In the genomic region with DNA sequence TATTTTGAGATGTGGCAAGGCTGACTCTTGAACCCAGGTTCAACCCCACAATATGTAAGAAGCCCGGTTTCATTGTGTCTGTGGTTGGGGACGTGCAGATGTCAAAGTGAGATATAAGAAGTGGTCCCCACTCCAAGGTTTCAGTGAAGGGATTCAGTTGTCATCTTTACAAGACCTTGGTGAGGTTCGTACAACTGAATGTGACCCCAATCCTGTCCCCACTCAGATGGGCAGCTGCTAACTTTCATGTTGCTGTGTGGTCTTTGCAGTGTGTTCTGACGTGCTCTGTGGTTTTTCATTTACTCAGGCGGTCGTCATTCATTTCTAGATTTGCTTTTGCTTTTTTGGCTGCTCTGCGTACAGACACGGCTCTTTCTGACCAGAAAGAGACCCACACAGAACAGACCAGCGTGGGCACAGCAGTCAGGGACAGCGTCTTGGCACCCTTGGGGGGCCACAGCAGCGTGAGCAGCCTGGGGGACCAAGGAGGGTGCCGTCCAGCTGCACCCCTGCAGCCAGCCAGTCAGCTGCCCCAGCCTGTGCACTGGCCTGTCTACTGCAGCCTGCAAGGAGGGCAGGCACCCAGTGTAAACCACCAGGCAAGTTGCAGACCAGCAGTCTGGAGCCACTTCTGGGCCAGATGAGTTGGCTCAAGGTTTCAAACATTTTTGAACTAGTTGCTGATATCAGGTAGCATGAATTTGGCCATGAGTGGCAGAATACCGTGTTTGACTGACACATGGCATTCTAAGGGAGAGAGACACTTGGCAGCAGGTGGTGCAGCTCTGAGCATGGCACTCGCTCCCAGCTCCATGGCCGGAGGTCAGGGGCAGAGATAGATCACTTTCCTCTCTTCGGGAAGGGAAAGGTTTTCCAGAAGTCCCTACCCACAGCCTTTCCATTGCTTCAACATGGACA, we compare ENCODE assay signal across 9 cellular contexts. TPM values are rescaled to one million over a fixed set of nuclear protein-coding genes. Genes with fewer than 3 reads are reported as not detected.
DNase-seq lines count a peak whose midpoint lies in the region; ATAC-seq and TF ChIP-seq lines count a peak whose summit lies in the region.
"Had no signal": no experiment of that assay in that cellular context is flagged by ENCODE, and none has a peak within 500 bp of the region (broad histone marks: within the 10 kb centered on the region; RNA-seq: fewer than 3 reads in every experiment).

No MANE protein-coding gene starts in this region.

- H3K4me1 ChIP-seq in OCI-LY7 (ENCODE audit: insufficient read depth, low read length, poor library complexity, severe bottlenecking) = peaks cover 44% of the 10 kb centered on the region

- no peaks in the 10 kb centered on the region for H4K20me1 ChIP-seq in OCI-LY7 (ENCODE audit: insufficient read depth, low read length)

- H3K4me2 ChIP-seq in OCI-LY7 (ENCODE audit: low read length) = no peak overlapping the region

- peak; percentile 55 for ATAC-seq in GM18909 (IDR thresholded peaks at IDR 0.05; ENCODE audit: poor library complexity, unreplicated experiment)
- peak; percentile 43 for ATAC-seq in HG02571 (IDR thresholded peaks at IDR 0.05; ENCODE audit: unreplicated experiment)
- ATAC-seq in HG03558 (IDR thresholded peaks at IDR 0.05; ENCODE audit: extremely low read depth, unreplicated experiment) = peak; percentile 46

- DNase-seq in posterior vena cava (ENCODE audit: low spot score) = peak; percentile 72
- DNase-seq in DMS 273 treated with DMSO at 0.1 percent for 48 hours (lab: John Stamatoyannopoulos, UW) = no peak
- no peak for DNase-seq in OCI-LY7 (ENCODE audit: low spot score)
- DNase-seq in AG08395 (ENCODE audit: low spot score) = no peak
- no peak for DNase-seq in NOMO-1 treated with DMSO at 0.1 percent for 48 hours (lab: John Stamatoyannopoulos, UW; ENCODE audit: unreplicated experiment)
- DNase-seq: stimulated activated naive CD4-positive, alpha-beta T cell treated with Interleukin-2 at 50 U/mL for 16 hours had no signal

- H3K79me2 ChIP-seq in OCI-LY7 (ENCODE audit: insufficient read depth, low read depth, low read length) = no peaks in the 10 kb centered on the region

- no TSS peak for BruUV-seq in OCI-LY7 (replicated peaks; lab: Mats Ljungman, UMichigan)

- no peak overlapping the region for H2AFZ ChIP-seq in OCI-LY7 (ENCODE audit: low read length)

- H3K27ac ChIP-seq in OCI-LY7 (ENCODE audit: low read depth, low read length, poor library complexity, severe bottlenecking) = no peak overlapping the region

- no peak for TF ChIP-seq CTCF in OCI-LY7 (conservative IDR thresholded peaks at IDR 0.05; ENCODE audit: low read length)

- H3K4me3 ChIP-seq in OCI-LY7 (ENCODE audit: low read depth, low read length, poor library complexity, severe bottlenecking) = no peak overlapping the region

- no peaks in the 10 kb centered on the region for H3K9me3 ChIP-seq in OCI-LY7 (ENCODE audit: low read length)

- no peaks in the 10 kb centered on the region for H3K9me2 ChIP-seq in OCI-LY7 (ENCODE audit: insufficient read depth, low read length)

- H3K36me3 ChIP-seq in OCI-LY7 (ENCODE audit: insufficient read depth, low read length) = peaks cover 38% of the 10 kb centered on the region; the same call in 1 of the 2 replicates

- CTCF ChIA-PET in OCI-LY7 (lab: Charles Lee; ENCODE audit: unreplicated experiment) = interaction anchor here (0.6 kb wide), 1 partner anchor 9 kb away, joined by 3 read pairs; no protein-coding TSS in a partner anchor

- intact Hi-C loops in posterior vena cava (cut with DNase I) = no loop called here
- intact Hi-C loops in OCI-LY7 (cut with micrococcal nuclease; ENCODE audit: unreplicated experiment) = no loop called here

- POLR2A ChIA-PET in OCI-LY7 (lab: Charles Lee) = interaction anchor here (0.8 to 1.0 kb wide), 2 partner anchors 9 to 12 kb away, joined by 4 to 5 read pairs; no protein-coding TSS in a partner anchor

RNA-seq across cellular contexts. Expression of gene IRF4, which starts 49.4 kb away (rescaled TPM):
- total RNA-seq in posterior vena cava (1 to 10 TPM; 1.7 to 2.7 TPM), OCI-LY7 (2022) (281 and 291 TPM in 2 replicates)
- total RNA-seq in OCI-LY7 (2014; rRNA removed; shearing (Covaris generic)) = 143 and 189 TPM in 2 replicates

RNA-seq across cellular contexts. Expression of gene DUSP22, which starts 49.9 kb away (rescaled TPM):
- total RNA-seq in posterior vena cava = 10 to 100 TPM; 45.7 to 51.8 TPM
- total RNA-seq in OCI-LY7 (2014; rRNA removed; shearing (Covaris generic)) = 133 and 149 TPM in 2 replicates
- 171 and 215 TPM in 2 replicates for total RNA-seq in OCI-LY7 (2022)

Comparison
In these comparisons a context has a peak if more than half of its experiments do, and no peak if none do; other contexts are left out.
1. RNA of gene IRF4, which starts 49.4 kb away (total RNA-seq): 143 to 291 TPM in OCI-LY7; 1.7 to 2.7 TPM in posterior vena cava; every median in the first group is over 10 times any median in the second.
2. Peak in every context shown above with its lines, with median percentiles within 50 percentile points of each other: ATAC-seq.